In the genomic region with DNA sequence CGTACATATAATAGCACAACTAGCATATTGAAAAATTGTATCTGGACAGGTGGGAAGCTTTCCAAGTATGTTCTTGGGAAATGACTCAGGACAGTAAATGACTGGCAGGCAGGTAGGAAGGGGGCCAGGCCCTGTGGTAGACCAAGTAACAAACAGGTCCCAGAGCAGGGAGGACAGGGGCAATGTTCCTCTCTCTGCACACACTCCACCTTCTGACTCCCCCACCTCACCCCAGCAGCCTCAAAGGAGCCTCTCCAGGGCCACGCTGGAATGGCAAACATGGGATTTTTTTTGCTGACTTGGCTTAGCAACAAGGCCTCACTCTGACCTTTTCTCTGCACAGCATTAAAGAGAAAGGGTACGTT, we compare ENCODE assay signal across 21 cellular contexts. TPM values are rescaled to one million over a fixed set of nuclear protein-coding genes. Genes with fewer than 3 reads are reported as not detected.
DNase-seq lines count a peak whose midpoint lies in the region; ATAC-seq, FAIRE-seq and TF ChIP-seq lines count a peak whose summit lies in the region.
"Had no signal": no experiment of that assay in that cellular context is flagged by ENCODE, and none has a peak within 500 bp of the region (broad histone marks: within the 10 kb centered on the region; RNA-seq: fewer than 3 reads in every experiment).

No MANE protein-coding gene starts in this region.

- H3K56ac ChIP-seq in H1 (replicated peaks; ENCODE audit: insufficient read length, low read depth, low read length) (no peak overlapping the region), mesendoderm (ENCODE audit: low read length) (no peak overlapping the region)

- no peaks in the 10 kb centered on the region for H3K9me3 ChIP-seq in OCI-LY7 (ENCODE audit: low read length)
- no peaks in the 10 kb centered on the region for H3K9me3 ChIP-seq in H1 (ENCODE audit: insufficient read depth in 2 of 2, low read depth in 1 of 2, low read length in 1 of 2)
- H3K9me3 ChIP-seq: SJSA1 had no signal

- peaks cover 46% of the 10 kb centered on the region for H3K4me1 ChIP-seq in OCI-LY7 (ENCODE audit: insufficient read depth, low read length, poor library complexity, severe bottlenecking)
- H3K4me1 ChIP-seq in H1 (replicated peaks in 1 of 4; ENCODE audit: control insufficient read depth in 3 of 4, insufficient read depth in 4 of 4, low read length in 3 of 4), result peaks cover 0 to 4% (median 1%) of the 10 kb centered on the region in 4 experiments; a peak in 2 of 7 replicates
- peaks cover 4% of the 10 kb centered on the region for H3K4me1 ChIP-seq in mesendoderm (ENCODE audit: control insufficient read depth, low read depth, low read length)

- H3K18ac ChIP-seq in H1 (ENCODE audit: extremely low read depth, low read length) (no peak overlapping the region), mesendoderm (ENCODE audit: low read length) (no peak overlapping the region)

- no peak overlapping the region for H3K14ac ChIP-seq in H1 (ENCODE audit: insufficient read length)

- no peak overlapping the region for H3K27ac Mint-ChIP-seq in endothelial cell (ENCODE audit: unreplicated experiment)
- H3K27ac Mint-ChIP-seq: activated CD4-positive, alpha-beta T cell treated with anti-CD3 and anti-CD28 coated beads, Interleukin-2, amount 10 ng/mL, durations not matched to agents 24 days and 14 days; activated naive CD8-positive, alpha-beta T cell treated with anti-CD3 and anti-CD28 coated beads for 36 hours; stimulated activated naive CD8-positive, alpha-beta T cell treated with anti-CD3 and anti-CD28 coated beads, Interleukin-15, amount 100 ng/mL, for 72 hours had no signal

- peak overlapping the region; percentile 80; the same call in 1 of the 2 replicates for H2BK20ac ChIP-seq in H1 (ENCODE audit: low read length)

- 0 out of 2 replicates have a peak overlapping the region, but pooled peaks have one; percentile 53 for H2AK5ac ChIP-seq in H1 (ENCODE audit: low read depth, low read length)
- no peak overlapping the region for H2AK5ac ChIP-seq in mesendoderm (ENCODE audit: low read length)

- in situ Hi-C loops in KBM-7 (cut with MboI; ENCODE audit: low pct_unique_long_range_greater_than_20kb, low sequenced_read_pairs), result no loop called here

- no peak overlapping the region for H4K91ac ChIP-seq in H1 (replicated peaks; ENCODE audit: insufficient read length, low read length)

- peak overlapping the region; percentile 75 for H3K27ac ChIP-seq in C4-2B
- no peak overlapping the region for H3K27ac ChIP-seq in OCI-LY7 (ENCODE audit: low read depth, low read length, poor library complexity, severe bottlenecking)
- H3K27ac ChIP-seq in H1 (ENCODE audit: low read depth, low read length), result no peak overlapping the region
- no peak overlapping the region for H3K27ac ChIP-seq in mesendoderm (ENCODE audit: low read depth, low read length)
- H3K27ac ChIP-seq: SJSA1 had no signal

- H3K36me3 ChIP-seq in OCI-LY7 (ENCODE audit: insufficient read depth, low read length) (0 out of 2 replicates have a peak, but pooled peaks cover 3% of the 10 kb centered on the region), H1 (ENCODE audit: control insufficient read depth in 2 of 4, insufficient read depth in 4 of 4, low read length in 3 of 4) (no peaks in the 10 kb centered on the region), mesendoderm (ENCODE audit: control insufficient read depth, insufficient read depth, low read length) (no peaks in the 10 kb centered on the region)
- H3K36me3 ChIP-seq: SJSA1 had no signal

- H3K9ac ChIP-seq in H1 (replicated peaks in 1 of 4; ENCODE audit: extremely low read depth in 1 of 4, low read depth in 3 of 4, low read length in 3 of 4), result no peak overlapping the region
- no peak overlapping the region for H3K9ac ChIP-seq in mesendoderm (ENCODE audit: low read length)

- no peak for FAIRE-seq in H1 (lab: Jason Lieb, UNC)
- FAIRE-seq: D721Med, endometrium, kidney had no signal

- WGBS in H1 (ENCODE audit: extremely low coverage in 1 of 2, insufficient coverage in 1 of 2, insufficient read length in 1 of 2, insufficient replicate concordance in 2 of 2, low coverage in 1 of 2, low lambda C conversion rate in 2 of 2, missing lambda C conversion rate in 1 of 2), 2 experiments, result 77% methylated on average over 3 of the region's 3 CpGs; no CpG with 5 or more reads in 1 of the 2 experiments
- WGBS in mesendoderm (ENCODE audit: extremely low coverage, insufficient coverage, low lambda C conversion rate), result no CpG with 5 or more reads among the region's 3 CpGs

- H3K4me3 ChIP-seq in OCI-LY7 (ENCODE audit: low read depth, low read length, poor library complexity, severe bottlenecking) (no peak overlapping the region), H1 (ENCODE audit: extremely low read depth in 1 of 4, insufficient read depth in 2 of 4, low read depth in 3 of 4, low read length in 4 of 4) (no peak overlapping the region), mesendoderm (ENCODE audit: low read length) (no peak overlapping the region)
- H3K4me3 ChIP-seq: SJSA1 had no signal

- TF ChIP-seq POLR2A in H1 (IDR thresholded peaks at IDR 0.05; ENCODE audit: control extremely low read depth in 1 of 2, low read depth in 2 of 2, low read length in 2 of 2), result no peak

- TF ChIP-seq RAD21 in H1 (IDR thresholded peaks at IDR 0.05 in 1 of 2, conservative IDR thresholded peaks at IDR 0.05 in 1 of 2; ENCODE audit: low read depth in 2 of 2, low read length in 2 of 2), result no peak

- no peak for ATAC-seq in HG02885 (IDR thresholded peaks at IDR 0.05; ENCODE audit: poor library complexity, unreplicated experiment)
- ATAC-seq: stimulated activated naive CD8-positive, alpha-beta T cell treated with anti-CD3 and anti-CD28 coated beads, Interleukin-15, amount 100 ng/mL, for 72 hours had no signal

- H3K79me2 ChIP-seq in OCI-LY7 (ENCODE audit: insufficient read depth, low read depth, low read length), result no peaks in the 10 kb centered on the region
- no peaks in the 10 kb centered on the region for H3K79me2 ChIP-seq in H1 (ENCODE audit: control insufficient read depth in 1 of 2, insufficient read depth in 2 of 2, low read length in 2 of 2)
- no peaks in the 10 kb centered on the region for H3K79me2 ChIP-seq in mesendoderm (ENCODE audit: control insufficient read depth, insufficient read depth, low read length)

- no peaks in the 10 kb centered on the region for H4K20me1 ChIP-seq in OCI-LY7 (ENCODE audit: insufficient read depth, low read length)
- H4K20me1 ChIP-seq in H1 (replicated peaks in 1 of 2; ENCODE audit: control insufficient read depth in 1 of 2, insufficient read depth in 2 of 2, low read length in 2 of 2), result no peaks in the 10 kb centered on the region

- H2BK120ac ChIP-seq in H1 (replicated peaks; ENCODE audit: low read depth, low read length), result no peak overlapping the region
- no peak overlapping the region for H2BK120ac ChIP-seq in mesendoderm (ENCODE audit: low read depth, low read length)

- DNase-seq in OCI-LY7 (ENCODE audit: low spot score) (no peak), H1 (ENCODE audit: low read depth in 1 of 2, low spot score in 2 of 2) (no peak), mesendoderm (peak; percentile 14), endothelial cell (ENCODE audit: low spot score) (no peak), AML-193 (lab: John Stamatoyannopoulos, UW) (no peak), KBM-7 (no peak)
- DNase-seq: activated CD4-positive, alpha-beta T cell treated with anti-CD3 and anti-CD28 coated beads, Interleukin-2, amount 10 ng/mL, durations not matched to agents 24 days and 14 days; activated naive CD8-positive, alpha-beta T cell treated with anti-CD3 and anti-CD28 coated beads for 36 hours; central memory CD4-positive, alpha-beta T cell; Karpas-422; kidney; NCI-H146; NCI-H446 treated with DMSO at 0.1 percent for 48 hours; posterior cingulate gyrus; stimulated activated CD4-positive, alpha-beta T cell treated with anti-CD3 and anti-CD28 coated beads, Interleukin-12 subunit alpha, Interleukin-12 subunit beta, amount 100 ng/mL, for 4 hours; stimulated activated naive CD8-positive, alpha-beta T cell treated with anti-CD3 and anti-CD28 coated beads, Interleukin-15, amount 100 ng/mL, for 72 hours had no signal

- H2BK5ac ChIP-seq in H1 (ENCODE audit: low read depth, low read length) (0 out of 2 replicates have a peak overlapping the region, but pooled peaks have one; percentile 60), mesendoderm (ENCODE audit: low read length) (no peak overlapping the region)

- H3K4ac ChIP-seq in H1 (replicated peaks; ENCODE audit: insufficient read length, low read depth, low read length) (no peak overlapping the region), mesendoderm (ENCODE audit: low read depth, low read length) (no peak overlapping the region)

- H2AFZ ChIP-seq in OCI-LY7 (ENCODE audit: low read length) (peak overlapping the region; percentile 74; the same call in 1 of the 2 replicates), H1 (ENCODE audit: low read length) (peak overlapping the region; percentile 77)

- H3K4me1 Mint-ChIP-seq in endothelial cell (ENCODE audit: unreplicated experiment), result peaks cover 29% of the 10 kb centered on the region

- no peaks in the 10 kb centered on the region for H3K23me2 ChIP-seq in H1 (ENCODE audit: low read depth, low read length)

- peaks cover 2% of the 10 kb centered on the region for H3K27me3 Mint-ChIP-seq in endothelial cell (ENCODE audit: unreplicated experiment)
- H3K27me3 Mint-ChIP-seq: activated CD4-positive, alpha-beta T cell treated with anti-CD3 and anti-CD28 coated beads, Interleukin-2, amount 10 ng/mL, durations not matched to agents 24 days and 14 days; activated naive CD8-positive, alpha-beta T cell treated with anti-CD3 and anti-CD28 coated beads for 36 hours; stimulated activated naive CD8-positive, alpha-beta T cell treated with anti-CD3 and anti-CD28 coated beads, Interleukin-15, amount 100 ng/mL, for 72 hours had no signal

- no peak overlapping the region for H2BK12ac ChIP-seq in H1 (ENCODE audit: low read depth, low read length)

- H3K79me1 ChIP-seq in H1 (ENCODE audit: low read depth, low read length) (no peaks in the 10 kb centered on the region), mesendoderm (ENCODE audit: low read length) (no peaks in the 10 kb centered on the region)

- no peaks in the 10 kb centered on the region for H3K36me3 Mint-ChIP-seq in endothelial cell (ENCODE audit: low read depth, unreplicated experiment)
- H3K36me3 Mint-ChIP-seq: activated naive CD8-positive, alpha-beta T cell treated with anti-CD3 and anti-CD28 coated beads for 36 hours had no signal

- H3K27me3 ChIP-seq in H1 (replicated peaks in 1 of 4; ENCODE audit: control insufficient read depth in 3 of 4, extremely low read depth in 1 of 4, insufficient read depth in 3 of 4, low read length in 3 of 4), result no peaks in the 10 kb centered on the region
- H3K27me3 ChIP-seq in mesendoderm (ENCODE audit: insufficient read depth, low read length, poor library complexity), result no peaks in the 10 kb centered on the region

- no peak overlapping the region for H3K4me2 ChIP-seq in OCI-LY7 (ENCODE audit: low read length)
- no peak overlapping the region for H3K4me2 ChIP-seq in H1 (ENCODE audit: insufficient read depth in 1 of 2, low read depth in 2 of 2, low read length in 2 of 2)
- H3K4me2 ChIP-seq in mesendoderm (ENCODE audit: low read length), result no peak overlapping the region

- H3K9me3 Mint-ChIP-seq in endothelial cell (ENCODE audit: unreplicated experiment), result no peaks in the 10 kb centered on the region
- H3K9me3 Mint-ChIP-seq: activated naive CD8-positive, alpha-beta T cell treated with anti-CD3 and anti-CD28 coated beads for 36 hours had no signal

- no peak overlapping the region for H4K8ac ChIP-seq in H1 (ENCODE audit: extremely low read depth, insufficient read depth, low read length)
- no peak overlapping the region for H4K8ac ChIP-seq in mesendoderm (ENCODE audit: low read depth, low read length)

- H3K4me3 Mint-ChIP-seq in endothelial cell (ENCODE audit: unreplicated experiment), result no peak overlapping the region
- H3K4me3 Mint-ChIP-seq: activated CD4-positive, alpha-beta T cell treated with anti-CD3 and anti-CD28 coated beads, Interleukin-2, amount 10 ng/mL, durations not matched to agents 24 days and 14 days; activated naive CD8-positive, alpha-beta T cell treated with anti-CD3 and anti-CD28 coated beads for 36 hours; stimulated activated naive CD8-positive, alpha-beta T cell treated with anti-CD3 and anti-CD28 coated beads, Interleukin-15, amount 100 ng/mL, for 72 hours had no signal

- H3K9me2 ChIP-seq in OCI-LY7 (ENCODE audit: insufficient read depth, low read length), result no peaks in the 10 kb centered on the region

- no peak for TF ChIP-seq EP300 in H1 (IDR thresholded peaks at IDR 0.05; ENCODE audit: borderline replicate concordance in 1 of 2, low read depth in 2 of 2, low read length in 2 of 2)

- no peak overlapping the region for H4K5ac ChIP-seq in H1 (ENCODE audit: insufficient read length, low read depth, low read length)
- no peak overlapping the region for H4K5ac ChIP-seq in mesendoderm (ENCODE audit: low read length)

- no TSS peak for BruUV-seq in OCI-LY7 (replicated peaks; lab: Mats Ljungman, UMichigan)

- intact Hi-C loops in OCI-LY7 (cut with micrococcal nuclease; ENCODE audit: unreplicated experiment), result no loop called here

- H3K23ac ChIP-seq in H1 (ENCODE audit: insufficient read length), result no peak overlapping the region
- H3K23ac ChIP-seq in mesendoderm (ENCODE audit: low read length), result no peak overlapping the region

- POLR2A ChIA-PET in OCI-LY7 (lab: Charles Lee) (interaction anchor here (0.5 kb wide), 1 partner anchor 10 kb away, joined by 5 read pairs; no protein-coding TSS in a partner anchor), H1 (lab: Charles Lee; ENCODE audit: partially characterized antibody) (no interaction called here)

- TF ChIP-seq CTCF in C4-2B (conservative IDR thresholded peaks at IDR 0.05), result no peak
- TF ChIP-seq CTCF in OCI-LY7 (conservative IDR thresholded peaks at IDR 0.05; ENCODE audit: low read length), result no peak
- TF ChIP-seq CTCF in H1 (IDR thresholded peaks at IDR 0.05; ENCODE audit: control extremely low read depth in 1 of 3, insufficient read depth in 1 of 3, low read depth in 1 of 3, low read length in 3 of 3), result no peak
- no peak for TF ChIP-seq CTCF in endothelial cell (IDR thresholded peaks at IDR 0.05; ENCODE audit: unreplicated experiment)

- H2BK15ac ChIP-seq in H1 (ENCODE audit: low read length) (no peak overlapping the region; the same call in 1 of the 2 replicates), mesendoderm (replicated peaks; ENCODE audit: low read depth) (no peak overlapping the region)

- CTCF ChIA-PET in OCI-LY7 (lab: Charles Lee; ENCODE audit: unreplicated experiment), result no interaction called here
- CTCF ChIA-PET in H1 (lab: Charles Lee; ENCODE audit: partially characterized antibody), result interaction anchor here (0.6 kb wide), 1 partner anchor 41 kb away, joined by 4 read pairs; no protein-coding TSS in a partner anchor

RNA-seq across cellular contexts. Expression of a gene that starts 31.1 kb away (rescaled TPM):
- total RNA-seq in OCI-LY7 (2014; rRNA removed; shearing (Covaris generic)), result 30.0 and 49.9 TPM in 2 replicates
- total RNA-seq in OCI-LY7 (2022) (48.7 and 50.2 TPM in 2 replicates), endothelial cell (ENCODE audit: unreplicated experiment) (43.4 TPM)
- total RNA-seq in H1 (2021; fragmentation: NEBNext Ultra II Directional; extraction: Animal tissue kit (Norgen Biotek cat#: 25700)), result 57.7 and 66.0 TPM in 2 replicates
- 11.6 and 19.7 TPM in 2 replicates for polyA plus RNA-seq in H1 (2011; rRNA removed)
- 26.3 TPM for polyA plus RNA-seq in H1 (2011; cell fraction: cytosol; rRNA removed)
- 37.1 TPM for polyA plus RNA-seq in H1 (2011; cell fraction: nucleus; rRNA removed)
- 41.4 to 77.2 TPM (median 44.6 TPM) in 4 replicates for polyA plus RNA-seq in H1 (2012, experiment 1 of 2)
- polyA plus RNA-seq in H1 (2012, experiment 2 of 2), result 3.8 TPM
- 125 TPM for polyA plus RNA-seq in H1 (2013, experiment 1 of 2)
- polyA plus RNA-seq in H1 (2013, experiment 2 of 2), result 128 TPM
- 42.2 and 91.4 TPM in 2 replicates for polyA minus RNA-seq in H1 (2011; rRNA and poly(A)+ RNA removed)
- 35.8 TPM for polyA minus RNA-seq in H1 (2011; cell fraction: cytosol; rRNA and poly(A)+ RNA removed)
- polyA minus RNA-seq in H1 (2011; cell fraction: nucleus; rRNA and poly(A)+ RNA removed), result 40.6 TPM
- 19.5 TPM for polyA plus RNA-seq in mesendoderm (2013, experiment 1 of 2)
- 19.4 TPM for polyA plus RNA-seq in mesendoderm (2013, experiment 2 of 2)
